24 cellular contexts compared by ENCODE assay signal in genomic region chr14:50527970-50528369, GRCh38. TPM values are rescaled to one million over a fixed set of nuclear protein-coding genes. Genes with fewer than 3 reads are reported as not detected.
DNase-seq lines count a peak whose midpoint lies in the region; TF ChIP-seq lines count a peak whose summit lies in the region.
"Had no signal": no experiment of that assay in that cellular context is flagged by ENCODE, and none has a peak within 500 bp of the region (broad histone marks: within the 10 kb centered on the region; RNA-seq: fewer than 3 reads in every experiment).

No MANE protein-coding gene starts in this region.

- no peak overlapping the region for H3K27ac ChIP-seq in mammary epithelial cell (ENCODE audit: insufficient read depth, low read depth, low read length)
- no peak overlapping the region for H3K27ac ChIP-seq in H9 (ENCODE audit: insufficient read length, low read depth, low read length)
- H3K27ac ChIP-seq: body of pancreas, vagina had no signal

- CTCF ChIA-PET in mammary epithelial cell (lab: Charles Lee; ENCODE audit: low non-redundant PET), result no interaction called here
- CTCF ChIA-PET in MCF 10A (lab: Yijun Ruan, JAX), result interaction anchor here (0.5 to 2.7 kb wide), 6 partner anchors 15 to 689 kb away, joined by 3 to 19 read pairs (median 4); no protein-coding TSS in a partner anchor

- H4K91ac ChIP-seq in H9 (ENCODE audit: insufficient read length, low read depth, low read length), result no peak overlapping the region

- H4K8ac ChIP-seq in H9 (replicated peaks; ENCODE audit: insufficient read length, low read depth, low read length), result no peak overlapping the region

- H2AFZ ChIP-seq in mammary epithelial cell (ENCODE audit: low read depth, low read length) (no peak overlapping the region), H9 (ENCODE audit: low read length) (no peak overlapping the region)

- H3K27me3 Mint-ChIP-seq in MCF 10A (ENCODE audit: insufficient read depth, unreplicated experiment) (no peaks in the 10 kb centered on the region), H9 (ENCODE audit: low read depth) (no peaks in the 10 kb centered on the region)
- H3K27me3 Mint-ChIP-seq: dendritic cell treated with granulocyte-macrophage colony-stimulating factor and Interleukin-4, amounts not matched to agents 40 ng/mL and 50 ng/mL, for 4 days had no signal

- H3K56ac ChIP-seq in H9 (ENCODE audit: insufficient read length, low read depth, low read length), result no peak overlapping the region

- WGBS in mammary epithelial cell (ENCODE audit: low coverage, missing lambda C conversion rate), result 100% methylated on average over 1 of the region's 1 CpG
- no CpG with 5 or more reads among the region's 1 CpG for WGBS in H9 (ENCODE audit: extremely low coverage, insufficient read length, low lambda C conversion rate)

- POLR2A ChIA-PET in MCF 10A (lab: Yijun Ruan, JAX), result interaction anchor here (0.6 to 2.7 kb wide), 5 partner anchors 133 to 224 kb away, joined by 3 to 11 read pairs (median 4); partner anchors contain the start of genes DMAC2L and L2HGDH

- H2BK12ac ChIP-seq in H9 (ENCODE audit: insufficient read length, low read depth, low read length), result no peak overlapping the region

- H3K4me2 ChIP-seq in mammary epithelial cell (ENCODE audit: insufficient read depth, low read depth, low read length) (no peak overlapping the region), H9 (ENCODE audit: insufficient read depth, insufficient read length, low read length) (no peak overlapping the region)

- H3K4me3 Mint-ChIP-seq in MCF 10A (ENCODE audit: unreplicated experiment) (no peak overlapping the region), H9 (no peak overlapping the region)
- H3K4me3 Mint-ChIP-seq: activated naive CD4-positive, alpha-beta T cell treated with anti-CD3 and anti-CD28 coated beads for 36 hours; activated T-cell treated with anti-CD3 and anti-CD28 coated beads, Interleukin-2, amount 50 U/mL, for 4 hours; dendritic cell treated with granulocyte-macrophage colony-stimulating factor and Interleukin-4, amounts not matched to agents 40 ng/mL and 50 ng/mL, for 4 days; WTC11 had no signal

- H3K4me1 ChIP-seq in mammary epithelial cell (ENCODE audit: insufficient read depth, low read length) (peaks cover 26% of the 10 kb centered on the region), adipocyte (ENCODE audit: control insufficient read depth, insufficient read depth, low read length) (peaks cover 34% of the 10 kb centered on the region), H9 (ENCODE audit: insufficient read depth, low read length) (peaks cover 5% of the 10 kb centered on the region; the same call in 1 of the 2 replicates)

- H3K27ac Mint-ChIP-seq in MCF 10A (ENCODE audit: low read depth, unreplicated experiment), result no peak overlapping the region
- 0 out of 7 replicates have a peak overlapping the region, but pooled peaks of 1 of the 3 experiments have one; percentile 12 for H3K27ac Mint-ChIP-seq in H9
- H3K27ac Mint-ChIP-seq: activated naive CD4-positive, alpha-beta T cell treated with anti-CD3 and anti-CD28 coated beads for 36 hours; CD4-positive, CD25-positive, alpha-beta regulatory T cell; dendritic cell treated with granulocyte-macrophage colony-stimulating factor and Interleukin-4, amounts not matched to agents 40 ng/mL and 50 ng/mL, for 4 days; WTC11 had no signal

- H3K36me3 Mint-ChIP-seq in MCF 10A (ENCODE audit: insufficient read depth, unreplicated experiment) (peaks cover 23% of the 10 kb centered on the region), H9 (ENCODE audit: insufficient read depth in 1 of 3, low read depth in 3 of 3) (peaks cover 0 to 7% (median 4%) of the 10 kb centered on the region in 3 experiments; a peak in 5 of 7 replicates)
- H3K36me3 Mint-ChIP-seq: WTC11 had no signal

- in situ Hi-C loops in mammary epithelial cell (cut with MboI; ENCODE audit: low sequenced_read_pairs in 2 of 2), result loop anchor here (10.0 to 25.0 kb wide), 3 partner anchors 183 to 666 kb away; partner anchors contain the start of gene NEMF (in 1 of the 2)

- H3K18ac ChIP-seq in H9 (ENCODE audit: insufficient read length, low read depth, low read length), result no peak overlapping the region

- no peak overlapping the region for H2BK5ac ChIP-seq in H9 (ENCODE audit: insufficient read length, low read length)

- peaks cover 92% of the 10 kb centered on the region for H3K79me2 ChIP-seq in mammary epithelial cell (ENCODE audit: insufficient read depth, low read length)
- peaks cover 50% of the 10 kb centered on the region; the same call in 1 of the 2 replicates for H3K79me2 ChIP-seq in H9 (ENCODE audit: insufficient read depth, low read length)

- no peak overlapping the region for H3K14ac ChIP-seq in H9 (ENCODE audit: insufficient read depth, low read length)

- no peak overlapping the region for H2AK5ac ChIP-seq in H9 (ENCODE audit: insufficient read length, low read length)

- no peak overlapping the region for H3K23ac ChIP-seq in H9 (ENCODE audit: insufficient read length, low read depth, low read length)

- DNase-seq in mammary epithelial cell (peak; percentile 28), MCF 10A (ENCODE audit: unreplicated experiment) (no peak), adipocyte (ENCODE audit: low read depth) (peak; percentile 54), fibroblast of the aortic adventitia (ENCODE audit: low read depth) (peak; percentile 41), superior temporal gyrus (ENCODE audit: extremely low spot score) (peak; percentile 7), NCI-H526 (lab: John Stamatoyannopoulos, UW) (no peak), H9 (no peak)
- no peak for DNase-seq in stimulated activated CD4-positive, alpha-beta T cell treated with anti-CD3 and anti-CD28 coated beads, Interleukin-4, amount 100 ng/mL, for 24 hours
- DNase-seq: activated CD4-positive, alpha-beta T cell treated with anti-CD3 and anti-CD28 coated beads, Interleukin-2, amount 50 U/mL, for 48 hours; activated naive CD4-positive, alpha-beta T cell treated with anti-CD3 and anti-CD28 coated beads for 36 hours; activated T-cell treated with anti-CD3 and anti-CD28 coated beads, Interleukin-2, amount 50 U/mL, for 4 hours; body of pancreas; CD4-positive, CD25-positive, alpha-beta regulatory T cell; KG1; left colon; midbrain; NCI-H1105 treated with DMSO at 0.1 percent for 48 hours; NCI-H2107; NCI-H524 treated with DMSO at 0.1 percent for 48 hours; SIG-M5; T-helper 2 cell had no signal

- dilution Hi-C loops in mammary epithelial cell (cut with HindIII; ENCODE audit: low sequenced_read_pairs), result loop anchor here (5.0 kb wide), 1 partner anchor 86 kb away; no protein-coding TSS in a partner anchor

- no peak overlapping the region for H3T11ph ChIP-seq in H9 (ENCODE audit: low read length)

- peaks cover 11% of the 10 kb centered on the region for H3K79me1 ChIP-seq in H9 (ENCODE audit: insufficient read depth, low read depth, low read length, poor library complexity, severe bottlenecking)

- H3K23me2 ChIP-seq in H9 (ENCODE audit: insufficient read length, low read depth, low read length, poor library complexity, severe bottlenecking), result peaks cover 14% of the 10 kb centered on the region

- peaks cover 48% of the 10 kb centered on the region for H3K4me1 Mint-ChIP-seq in MCF 10A (ENCODE audit: insufficient read depth, unreplicated experiment)
- peaks cover 48 to 53% of the 10 kb centered on the region in 2 experiments for H3K4me1 Mint-ChIP-seq in H9

- intact Hi-C loops in mammary epithelial cell (cut with micrococcal nuclease) (no loop called here), MCF 10A (cut with micrococcal nuclease) (no loop called here)

- TF ChIP-seq CTCF in mammary epithelial cell (conservative IDR thresholded peaks at IDR 0.05 in 1 of 2, IDR thresholded peaks at IDR 0.05 in 1 of 2; ENCODE audit: extremely low read depth in 1 of 2, insufficient read depth in 1 of 2, low read depth in 1 of 2, low read length in 2 of 2) (no peak), MCF 10A (IDR thresholded peaks at IDR 0.05; ENCODE audit: unreplicated experiment) (no peak), fibroblast of the aortic adventitia (IDR thresholded peaks at IDR 0.05; ENCODE audit: insufficient read depth, low read length) (no peak), H9 (conservative IDR thresholded peaks at IDR 0.05) (no peak)

- H3K4ac ChIP-seq in H9 (ENCODE audit: low read depth, low read length), result no peak overlapping the region

- no peak overlapping the region for H2BK15ac ChIP-seq in H9 (ENCODE audit: low read depth, low read length)

- H3K36me3 ChIP-seq in mammary epithelial cell (ENCODE audit: insufficient read depth, low read length), result no peaks in the 10 kb centered on the region
- no peaks in the 10 kb centered on the region for H3K36me3 ChIP-seq in adipocyte (ENCODE audit: control insufficient read depth, insufficient read depth, low read length, severe bottlenecking)
- H3K36me3 ChIP-seq: vagina had no signal

- no peak overlapping the region for H4K5ac ChIP-seq in H9 (ENCODE audit: insufficient read length, low read depth, low read length)

- BruUV-seq in mammary epithelial cell (replicated peaks; lab: Mats Ljungman, UMichigan), result no TSS peak
- BruUV-seq in MCF 10A (replicated peaks; lab: Mats Ljungman, UMichigan), result no TSS peak

- H2BK120ac ChIP-seq in H9 (ENCODE audit: low read depth, low read length, poor library complexity, severe bottlenecking), result no peak overlapping the region

- no peak overlapping the region for H2BK20ac ChIP-seq in H9 (ENCODE audit: low read depth, low read length, poor library complexity, severe bottlenecking)

- H3K27me3 ChIP-seq in mammary epithelial cell (ENCODE audit: insufficient read depth, low read length) (no peaks in the 10 kb centered on the region), adipocyte (replicated peaks; ENCODE audit: control insufficient read depth, insufficient read depth, low read length) (no peaks in the 10 kb centered on the region), H9 (ENCODE audit: insufficient read depth, low read length) (no peaks in the 10 kb centered on the region)
- H3K27me3 ChIP-seq: body of pancreas, vagina had no signal

- no peak overlapping the region for H3K9ac ChIP-seq in mammary epithelial cell (ENCODE audit: insufficient read depth, low read length)
- no peak overlapping the region for H3K9ac ChIP-seq in adipocyte (ENCODE audit: low read length)
- H3K9ac ChIP-seq in H9 (ENCODE audit: extremely low read depth, insufficient read length, low read length), result no peak overlapping the region

- H4K20me1 ChIP-seq in mammary epithelial cell (ENCODE audit: insufficient read depth, low read length), result no peaks in the 10 kb centered on the region
- no peaks in the 10 kb centered on the region for H4K20me1 ChIP-seq in H9 (ENCODE audit: control insufficient read depth, insufficient read depth, insufficient read length)

- no peak overlapping the region for H3K4me3 ChIP-seq in mammary epithelial cell (replicated peaks in 1 of 3; ENCODE audit: insufficient read depth in 1 of 3, low read depth in 2 of 3, low read length in 3 of 3)
- H3K4me3 ChIP-seq in adipocyte (ENCODE audit: low read length), result no peak overlapping the region
- no peak overlapping the region for H3K4me3 ChIP-seq in fibroblast of the aortic adventitia (ENCODE audit: low read depth, low read length)
- H3K4me3 ChIP-seq: body of pancreas, vagina had no signal

- no peaks in the 10 kb centered on the region for H3K9me3 ChIP-seq in mammary epithelial cell (replicated peaks; ENCODE audit: insufficient read depth, low read length)
- H3K9me3 ChIP-seq in adipocyte (ENCODE audit: control insufficient read depth, low read length), result no peaks in the 10 kb centered on the region
- no peaks in the 10 kb centered on the region for H3K9me3 ChIP-seq in H9 (ENCODE audit: control insufficient read depth, low read depth, low read length)
- H3K9me3 ChIP-seq: body of pancreas, vagina had no signal

- H3K9me3 Mint-ChIP-seq in MCF 10A (ENCODE audit: unreplicated experiment) (no peaks in the 10 kb centered on the region), H9 (no peaks in the 10 kb centered on the region)
- H3K9me3 Mint-ChIP-seq: activated naive CD4-positive, alpha-beta T cell treated with anti-CD3 and anti-CD28 coated beads for 36 hours; activated T-cell treated with anti-CD3 and anti-CD28 coated beads, Interleukin-2, amount 50 U/mL, for 4 hours; CD4-positive, CD25-positive, alpha-beta regulatory T cell; dendritic cell treated with granulocyte-macrophage colony-stimulating factor and Interleukin-4, amounts not matched to agents 40 ng/mL and 50 ng/mL, for 4 days; WTC11 had no signal

RNA-seq across cellular contexts. Expression of gene MAP4K5, which starts 4.4 kb away (rescaled TPM):
- total RNA-seq in mammary epithelial cell, result 100 to 1,000 TPM in 1 of 2 donors, 10 to 100 TPM in 1; 67.6 to 123 TPM
- polyA plus RNA-seq in mammary epithelial cell, result 13.0 TPM
- polyA minus RNA-seq in mammary epithelial cell, result 14.4 TPM
- 43.8 and 45.7 TPM in 2 replicates for total RNA-seq in MCF 10A (2022)
- total RNA-seq in fibroblast of the aortic adventitia (ENCODE audit: low replicate concordance), result 92.1 and 101 TPM in 2 replicates
- 42.7 and 43.9 TPM in 2 replicates for total RNA-seq in H9 (2021)

RNA-seq across cellular contexts. Expression of gene ATL1, which starts 32.0 kb away (rescaled TPM):
- total RNA-seq in mammary epithelial cell (10 to 100 TPM in 1 of 2 donors, 1 to 10 TPM in 1; 7.5 to 21.2 TPM), MCF 10A (2022) (3.2 and 3.3 TPM in 2 replicates), fibroblast of the aortic adventitia (ENCODE audit: low replicate concordance) (5.2 and 10.7 TPM in 2 replicates), H9 (2021) (3.0 and 3.2 TPM in 2 replicates)
- polyA plus RNA-seq in mammary epithelial cell, result 9.7 TPM
- polyA minus RNA-seq in mammary epithelial cell, result 4.5 TPM

Comparison
In these comparisons a context has a peak if more than half of its experiments do, and no peak if none do; other contexts are left out.
1. DNase-seq: peak in mammary epithelial cell (single experiment), adipocyte (single experiment), fibroblast of the aortic adventitia (single experiment) and superior temporal gyrus (single experiment); none in MCF 10A (single experiment), stimulated activated CD4-positive, alpha-beta T cell treated with anti-CD3 and anti-CD28 coated beads, Interleukin-4, amount 100 ng/mL, for 24 hours (single experiment), NCI-H526 (0 of 2) and H9 (single experiment).